20 cellular contexts compared by ENCODE assay signal in genomic region chr9:79201641-79202040, GRCh38.
DNase-seq lines count a peak whose midpoint lies in the region; ATAC-seq, FAIRE-seq and TF ChIP-seq lines count a peak whose summit lies in the region.
"Had no signal": no experiment of that assay in that cellular context is flagged by ENCODE, and none has a peak within 500 bp of the region (broad histone marks: within the 10 kb centered on the region; RNA-seq: fewer than 3 reads in every experiment).

No MANE protein-coding gene starts in this region.

- FAIRE-seq in H54 (lab: Jason Lieb, UNC) = peak; percentile 83
- no peak for FAIRE-seq in D721Med (lab: Jason Lieb, UNC)

- no peak overlapping the region for H3K14ac ChIP-seq in mesenchymal stem cell (ENCODE audit: low read length in 2 of 2)

- WGBS in mesenchymal stem cell = 10% methylated on average over 1 of the region's 2 CpGs

- no peak overlapping the region for H2BK5ac ChIP-seq in mesenchymal stem cell (ENCODE audit: low read depth, low read length, poor library complexity, severe bottlenecking)

- ATAC-seq in left lobe of liver = no peak
- ATAC-seq: CD8-positive, alpha-beta T cell had no signal

- no peaks in the 10 kb centered on the region for H3K9me3 ChIP-seq in mesenchymal stem cell (ENCODE audit: control insufficient read depth, low read length)
- H3K9me3 ChIP-seq: BLaER1 had no signal

- no peak overlapping the region for H3K4me2 ChIP-seq in mesenchymal stem cell (ENCODE audit: low read length, poor library complexity, severe bottlenecking)
- H3K4me2 ChIP-seq: BLaER1, KMS-11 had no signal

- H2BK15ac ChIP-seq in mesenchymal stem cell (ENCODE audit: low read depth, poor library complexity, severe bottlenecking) = no peak overlapping the region

- no peaks in the 10 kb centered on the region for H3K27me3 ChIP-seq in mesenchymal stem cell (ENCODE audit: control insufficient read depth in 1 of 2, insufficient read depth in 1 of 2, low read length in 2 of 2)
- H3K27me3 ChIP-seq: BLaER1 had no signal

- H4K91ac ChIP-seq in mesenchymal stem cell (ENCODE audit: low read length) = no peak overlapping the region

- H3K4me1 ChIP-seq in mesenchymal stem cell (ENCODE audit: control insufficient read depth, insufficient read depth, low read depth, low read length) = no peaks in the 10 kb centered on the region
- H3K4me1 ChIP-seq: BLaER1 had no signal

- peak; percentile 15 for DNase-seq in AG10803 (ENCODE audit: low read depth)
- DNase-seq in H54 (ENCODE audit: insufficient read length, low spot score) = no peak
- peak; percentile 34 for DNase-seq in choroid plexus epithelial cell (ENCODE audit: low read depth)
- peak; percentile 52 for DNase-seq in mesenchymal stem cell
- no peak for DNase-seq in left lobe of liver (ENCODE audit: low spot score)
- no peak for DNase-seq in D721Med (ENCODE audit: insufficient read length, low spot score)
- no peak for DNase-seq in activated T-cell treated with anti-CD3 and anti-CD28 coated beads, Interleukin-2, amount 50 U/mL, for 1 hour
- DNase-seq: CD8-positive, alpha-beta T cell; DND-41; GF-D8; MV-4-11; NCI-H1417; NCI-H187 treated with DMSO at 0.1 percent for 48 hours; NCI-H2227 treated with DMSO at 0.1 percent for 48 hours; NCI-H510A treated with DMSO at 0.1 percent for 48 hours; NCI-H774; SHP77 had no signal

- no peak overlapping the region for H3K23ac ChIP-seq in mesenchymal stem cell (ENCODE audit: low read length in 2 of 2)

- H3K4ac ChIP-seq in mesenchymal stem cell (ENCODE audit: low read depth in 1 of 2, low read length in 2 of 2) = no peak overlapping the region

- H2BK12ac ChIP-seq in mesenchymal stem cell (ENCODE audit: low read length in 2 of 2) = no peak overlapping the region

- no peak overlapping the region for H4K8ac ChIP-seq in mesenchymal stem cell (ENCODE audit: low read length)

- no peak overlapping the region for H3K27ac ChIP-seq in mesenchymal stem cell (ENCODE audit: low read length, poor library complexity, severe bottlenecking)
- H3K27ac ChIP-seq: BLaER1, KMS-11, SK-N-MC had no signal

- no peak overlapping the region for H3K9ac ChIP-seq in mesenchymal stem cell (ENCODE audit: low read length)
- H3K9ac ChIP-seq: BLaER1, KMS-11 had no signal

- H2BK120ac ChIP-seq in mesenchymal stem cell (ENCODE audit: low read depth, low read length) = no peak overlapping the region

- no peak overlapping the region for H2AK5ac ChIP-seq in mesenchymal stem cell (ENCODE audit: low read length, severe bottlenecking)

- H3K79me1 ChIP-seq in mesenchymal stem cell (replicated peaks; ENCODE audit: low read length, poor library complexity, severe bottlenecking) = no peaks in the 10 kb centered on the region

- no peak overlapping the region for H3K18ac ChIP-seq in mesenchymal stem cell (ENCODE audit: low read depth in 1 of 2, low read length in 2 of 2)

- no peaks in the 10 kb centered on the region for H3K36me3 ChIP-seq in mesenchymal stem cell (ENCODE audit: control insufficient read depth in 1 of 2, insufficient read depth in 2 of 2, low read depth in 1 of 2, low read length in 2 of 2)
- H3K36me3 ChIP-seq: BLaER1 had no signal

- no peak overlapping the region for H2AFZ ChIP-seq in mesenchymal stem cell (ENCODE audit: low read depth, low read length)

- H3K4me3 ChIP-seq in AG10803 (ENCODE audit: low read length) (no peak overlapping the region), choroid plexus epithelial cell (ENCODE audit: low read depth, low read length) (no peak overlapping the region), mesenchymal stem cell (ENCODE audit: insufficient read depth in 1 of 2, low read depth in 1 of 2, low read length in 2 of 2) (no peak overlapping the region)
- H3K4me3 ChIP-seq: BLaER1, SK-N-MC had no signal

- no peak for TF ChIP-seq CTCF in AG10803 (conservative IDR thresholded peaks at IDR 0.05; ENCODE audit: low read length)
- no peak for TF ChIP-seq CTCF in choroid plexus epithelial cell (conservative IDR thresholded peaks at IDR 0.05; ENCODE audit: low read depth, low read length)
- TF ChIP-seq CTCF in D721Med (IDR thresholded peaks at IDR 0.05; ENCODE audit: insufficient read depth, missing control alignments) = no peak

- no peak for TF ChIP-seq POLR2A in H54 (IDR thresholded peaks at IDR 0.05; ENCODE audit: low read depth, low read length)

Comparison
In these comparisons a context has a peak if more than half of its experiments do, and no peak if none do; other contexts are left out.
1. DNase-seq: peak in AG10803 (single experiment), choroid plexus epithelial cell (single experiment) and mesenchymal stem cell (single experiment); none in H54 (single experiment), left lobe of liver (single experiment), D721Med (single experiment) and activated T-cell treated with anti-CD3 and anti-CD28 coated beads, Interleukin-2, amount 50 U/mL, for 1 hour (single experiment).